ENCODE assay signal across 1 cellular context in the genomic region with DNA sequence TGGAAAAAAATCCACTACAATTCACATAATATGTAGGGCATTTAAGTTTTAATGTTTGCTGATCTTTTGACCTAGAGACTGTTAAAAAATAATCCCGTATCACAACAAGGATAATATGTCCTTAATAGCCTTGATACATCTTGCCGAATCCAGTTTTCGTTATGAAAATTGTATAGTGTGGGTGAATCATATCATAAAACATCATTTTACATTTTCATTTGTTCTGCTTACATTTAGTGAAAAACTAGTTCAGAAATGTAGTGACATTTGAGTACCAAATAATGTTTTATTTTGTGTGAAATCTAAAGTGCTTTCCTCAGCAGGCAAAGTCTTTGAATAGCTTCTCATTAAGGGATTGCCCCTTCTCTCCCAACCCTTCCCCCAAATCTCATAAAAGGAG.
TF ChIP-seq lines count a peak whose summit lies in the region.

No MANE protein-coding gene starts in this region.

TF ChIP-seq in GM12878, 131 proteins besides CTCF, POLR2A, EP300 and RAD21 (continued from another document):
- TF ChIP-seq, protein P1, sequence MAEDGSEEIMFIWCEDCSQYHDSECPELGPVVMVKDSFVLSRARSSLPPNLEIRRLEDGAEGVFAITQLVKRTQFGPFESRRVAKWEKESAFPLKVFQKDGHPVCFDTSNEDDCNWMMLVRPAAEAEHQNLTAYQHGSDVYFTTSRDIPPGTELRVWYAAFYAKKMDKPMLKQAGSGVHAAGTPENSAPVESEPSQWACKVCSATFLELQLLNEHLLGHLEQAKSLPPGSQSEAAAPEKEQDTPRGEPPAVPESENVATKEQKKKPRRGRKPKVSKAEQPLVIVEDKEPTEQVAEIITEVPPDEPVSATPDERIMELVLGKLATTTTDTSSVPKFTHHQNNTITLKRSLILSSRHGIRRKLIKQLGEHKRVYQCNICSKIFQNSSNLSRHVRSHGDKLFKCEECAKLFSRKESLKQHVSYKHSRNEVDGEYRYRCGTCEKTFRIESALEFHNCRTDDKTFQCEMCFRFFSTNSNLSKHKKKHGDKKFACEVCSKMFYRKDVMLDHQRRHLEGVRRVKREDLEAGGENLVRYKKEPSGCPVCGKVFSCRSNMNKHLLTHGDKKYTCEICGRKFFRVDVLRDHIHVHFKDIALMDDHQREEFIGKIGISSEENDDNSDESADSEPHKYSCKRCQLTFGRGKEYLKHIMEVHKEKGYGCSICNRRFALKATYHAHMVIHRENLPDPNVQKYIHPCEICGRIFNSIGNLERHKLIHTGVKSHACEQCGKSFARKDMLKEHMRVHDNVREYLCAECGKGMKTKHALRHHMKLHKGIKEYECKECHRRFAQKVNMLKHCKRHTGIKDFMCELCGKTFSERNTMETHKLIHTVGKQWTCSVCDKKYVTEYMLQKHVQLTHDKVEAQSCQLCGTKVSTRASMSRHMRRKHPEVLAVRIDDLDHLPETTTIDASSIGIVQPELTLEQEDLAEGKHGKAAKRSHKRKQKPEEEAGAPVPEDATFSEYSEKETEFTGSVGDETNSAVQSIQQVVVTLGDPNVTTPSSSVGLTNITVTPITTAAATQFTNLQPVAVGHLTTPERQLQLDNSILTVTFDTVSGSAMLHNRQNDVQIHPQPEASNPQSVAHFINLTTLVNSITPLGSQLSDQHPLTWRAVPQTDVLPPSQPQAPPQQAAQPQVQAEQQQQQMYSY (CRISPR knock-in tag; IDR thresholded peaks at IDR 0.05) = no peak
- no peak for TF ChIP-seq BACH1 (IDR thresholded peaks at IDR 0.05; ENCODE audit: borderline replicate concordance)
